In the genomic region with DNA sequence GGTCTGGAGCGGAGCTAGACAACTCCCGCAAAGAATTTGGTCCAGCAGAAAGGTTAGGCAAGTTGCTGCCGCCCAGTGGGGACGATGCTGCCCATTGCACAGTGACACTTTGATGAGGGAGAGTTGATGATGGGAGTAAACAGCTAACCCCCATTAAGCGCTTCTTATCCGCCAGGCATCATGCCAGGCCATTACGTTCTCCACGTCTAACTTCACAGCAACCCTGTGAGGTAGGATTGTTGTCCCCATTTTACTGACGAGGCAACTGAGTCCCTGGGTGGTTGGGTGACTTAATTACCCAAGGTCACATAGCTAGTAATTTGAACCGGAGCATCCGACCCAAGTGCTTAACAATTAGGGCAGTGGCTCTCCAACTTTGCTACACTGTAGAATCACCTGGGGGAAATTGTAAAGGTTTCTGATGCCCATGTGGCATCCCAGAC, we compare ENCODE assay signal across 8 cellular contexts. TPM values are rescaled to one million over a fixed set of nuclear protein-coding genes. Genes with fewer than 3 reads are reported as not detected.
DNase-seq lines count a peak whose midpoint lies in the region; ATAC-seq, FAIRE-seq and TF ChIP-seq lines count a peak whose summit lies in the region.

No MANE protein-coding gene starts in this region.

- no peak for TF ChIP-seq EP300 in GM12878 (IDR thresholded peaks at IDR 0.05; ENCODE audit: borderline replicate concordance in 1 of 2, control insufficient read depth in 1 of 2, low read depth in 2 of 2, low read length in 2 of 2)

- TF ChIP-seq POLR2A in GM12878 (IDR thresholded peaks at IDR 0.05; ENCODE audit: low read depth, low read length), result no peak

- intact Hi-C loops in GM12878 (cut with micrococcal nuclease; ENCODE audit: unreplicated experiment), result loop anchor here (2.0 kb wide), 1 partner anchor 27 kb away; no protein-coding TSS in a partner anchor

- CTCF ChIA-PET in GM12878 (lab: Yijun Ruan, JAX), result interaction anchor here (0.6 to 4.3 kb wide), 14 partner anchors 10 to 278 kb away, joined by 3 to 32 read pairs (median 6); a partner anchor contains a TSS

- RAD21 ChIA-PET in GM12878 (lab: Charles Lee; ENCODE audit: unreplicated experiment), result interaction anchor here (0.7 to 1.7 kb wide), 6 partner anchors 20 to 38 kb away, joined by 3 to 11 read pairs (median 5); a partner anchor contains a TSS

- peak; percentile 8; the same call in 2 of the 3 replicates for ATAC-seq in GM12878
- ATAC-seq in HG02610 (IDR thresholded peaks at IDR 0.05; ENCODE audit: unreplicated experiment), result no peak
- no peak for ATAC-seq in HG02678 (IDR thresholded peaks at IDR 0.05; ENCODE audit: unreplicated experiment)

- POLR2A ChIA-PET in GM12878 (lab: Charles Lee), result interaction anchor here (0.6 to 2.2 kb wide), 5 partner anchors 25 to 1168 kb away, joined by 3 to 9 read pairs (median 5); a partner anchor contains a TSS

- in situ Hi-C loops in KBM-7 (cut with MboI; ENCODE audit: low pct_unique_long_range_greater_than_20kb, low sequenced_read_pairs) (no loop called here), GM12878 (cut with MboI) (no loop called here)

- H3K4me1 ChIP-seq in GM12878 (ENCODE audit: control insufficient read depth, insufficient read depth, low read length) (peaks cover 4% of the 10 kb centered on the region; the same call in 1 of the 2 replicates), liver (ENCODE audit: control insufficient read depth in 4 of 4, insufficient read depth in 4 of 4, low read length in 3 of 4) (peaks cover 8 to 26% (median 12%) of the 10 kb centered on the region in 4 donors)

- peak overlapping the region; percentile 96 for H3K27ac Mint-ChIP-seq in type B pancreatic cell

- peaks cover 41% of the 10 kb centered on the region for H3K79me2 ChIP-seq in GM12878 (ENCODE audit: control insufficient read depth, insufficient read depth, low read length)

- H3K4me3 Mint-ChIP-seq in type B pancreatic cell, result peak overlapping the region; percentile 91

- no peak for FAIRE-seq in GM12878 (lab: Jason Lieb, UNC)

- H3K4me1 Mint-ChIP-seq in type B pancreatic cell (ENCODE audit: unreplicated experiment), result peaks cover 19% of the 10 kb centered on the region

- peak overlapping the region; percentile 94 for H3K4me3 ChIP-seq in GM12878
- H3K4me3 ChIP-seq in liver (ENCODE audit: low read depth in 1 of 3, low read length in 3 of 3), result peak overlapping the region; percentile 80 to 96 (median 89)

- H3K27me3 Mint-ChIP-seq in type B pancreatic cell, result peaks cover 13% of the 10 kb centered on the region

- TF ChIP-seq RAD21 in GM12878 (IDR thresholded peaks at IDR 0.05; ENCODE audit: insufficient read depth, low read depth, low read length) (no peak), liver (IDR thresholded peaks at IDR 0.05) (peak in 1 of 2 donors; percentile 20)

- no peaks in the 10 kb centered on the region for H3K36me3 ChIP-seq in GM12878 (ENCODE audit: control insufficient read depth in 2 of 2, insufficient read depth in 2 of 2, low read length in 1 of 2)
- H3K36me3 ChIP-seq in liver (ENCODE audit: control insufficient read depth in 4 of 4, insufficient read depth in 3 of 4, low read depth in 1 of 4, low read length in 3 of 4), result peaks cover 0 to 1% (median 0%) of the 10 kb centered on the region in 4 donors

- DNase-seq in GM10266 (ENCODE audit: extremely low spot score), result no peak
- DNase-seq in KBM-7, result peak; percentile 29
- DNase-seq in GM12878 (ENCODE audit: low read depth, low spot score), result no peak
- no peak for DNase-seq in type B pancreatic cell (ENCODE audit: extremely low spot score, unreplicated experiment)
- DNase-seq in stimulated activated CD4-positive, alpha-beta T cell treated with anti-CD3 and anti-CD28 coated beads, Interleukin-4, amount 100 ng/mL, for 4 hours, result no peak

- H3K27me3 ChIP-seq in GM12878 (replicated peaks in 1 of 2; ENCODE audit: control insufficient read depth in 2 of 2, insufficient read depth in 2 of 2, low read length in 1 of 2) (no peaks in the 10 kb centered on the region), liver (ENCODE audit: control insufficient read depth in 4 of 4, insufficient read depth in 4 of 4, low read length in 3 of 4) (no peaks in the 10 kb centered on the region)

- SMC1A ChIA-PET in GM12878 (lab: Charles Lee; ENCODE audit: uncharacterized antibody, unreplicated experiment), result interaction anchor here (1.4 to 2.1 kb wide), 6 partner anchors 9 to 39 kb away, joined by 3 to 11 read pairs (median 6); a partner anchor contains a TSS

- peak overlapping the region; percentile 97 for H3K4me2 ChIP-seq in GM12878 (ENCODE audit: control insufficient read depth, insufficient read depth)

- H2AFZ ChIP-seq in GM12878 (ENCODE audit: control insufficient read depth, low read depth, low read length), result peak overlapping the region; percentile 88; the same call in 1 of the 2 replicates

- peaks cover 8% of the 10 kb centered on the region for H3K36me3 Mint-ChIP-seq in type B pancreatic cell

- TF ChIP-seq CTCF in GM10266 (IDR thresholded peaks at IDR 0.05; ENCODE audit: control insufficient read depth, insufficient read depth, low read depth, missing control alignments), result peak; percentile 19
- TF ChIP-seq CTCF in GM12878 (IDR thresholded peaks at IDR 0.05 in 2 of 3, conservative IDR thresholded peaks at IDR 0.05 in 1 of 3; ENCODE audit: control insufficient read depth in 2 of 3, extremely low read depth in 1 of 3, insufficient read depth in 1 of 3, low read depth in 3 of 3, low read length in 3 of 3), result peak in 1 of 3 experiments; percentile 1; a peak in 2 of 6 replicates
- TF ChIP-seq CTCF in liver (IDR thresholded peaks at IDR 0.05; ENCODE audit: low read depth, low read length, missing input control), result no peak
- no peak for TF ChIP-seq CTCF in type B pancreatic cell (conservative IDR thresholded peaks at IDR 0.05)

- 1% methylated on average over 11 of the region's 11 CpGs for WGBS in GM12878 (ENCODE audit: insufficient coverage, insufficient replicate concordance, low lambda C conversion rate, missing lambda C conversion rate)
- 12% methylated on average over 11 of the region's 11 CpGs for WGBS in liver

- H3K9ac ChIP-seq in GM12878 (ENCODE audit: control insufficient read depth, insufficient read depth, low read length), result peak overlapping the region; percentile 78
- H3K9ac ChIP-seq in liver (ENCODE audit: low read depth in 1 of 2, low read length in 2 of 2), result peak overlapping the region; percentile 40 to 91

- no peaks in the 10 kb centered on the region for H3K9me3 Mint-ChIP-seq in type B pancreatic cell

- H3K27ac ChIP-seq in GM12878 (ENCODE audit: control insufficient read depth, insufficient read depth), result peak overlapping the region; percentile 73
- H3K27ac ChIP-seq in liver (ENCODE audit: low read depth in 1 of 2, low read length in 2 of 2), result peak overlapping the region in 1 of 2 donors; percentile 82

- H3K9me3 ChIP-seq in GM12878 (replicated peaks; ENCODE audit: control insufficient read depth, insufficient read depth, low read length) (no peaks in the 10 kb centered on the region), liver (ENCODE audit: control insufficient read depth in 4 of 4, low read length in 3 of 4) (no peaks in the 10 kb centered on the region)

- H4K20me1 ChIP-seq in GM12878 (ENCODE audit: control insufficient read depth, insufficient read depth), result no peaks in the 10 kb centered on the region

- BruUV-seq in GM12878 (replicated peaks; lab: Mats Ljungman, UMichigan), result TSS peak; percentile 51

TF ChIP-seq in GM12878, 131 proteins besides CTCF, POLR2A, EP300 and RAD21 (continues in another document):
- TF ChIP-seq MYB (IDR thresholded peaks at IDR 0.05; ENCODE audit: borderline replicate concordance, low read depth, low read length), result no peak

TF ChIP-seq in liver, 16 proteins besides CTCF, POLR2A, EP300 and RAD21 (continues in another document):
- TF ChIP-seq RXRA (IDR thresholded peaks at IDR 0.05) (no peak), GABPA (IDR thresholded peaks at IDR 0.05 in 1 of 2, conservative IDR thresholded peaks at IDR 0.05 in 1 of 2) (no peak)

RNA-seq across cellular contexts. Expression of a gene that starts 0.7 kb away (rescaled TPM):
- total RNA-seq in GM12878 (2013; cell fraction: nucleolus; rRNA removed), result 99.4 and 101 TPM in 2 replicates
- total RNA-seq in GM12878 (2014; rRNA removed) (17.9 and 20.8 TPM in 2 replicates), GM12878 (2014; rRNA removed; fragmentation: Illumina TruSeq; extraction: Trizol) (17.3 and 17.6 TPM in 2 replicates), GM12878 (2021) (19.6 and 21.4 TPM in 2 replicates), liver (10 to 100 TPM; 14.4 to 19.7 TPM), type B pancreatic cell (ENCODE audit: low replicate concordance) (38.2 and 39.6 TPM in 2 replicates)
- polyA plus RNA-seq in GM12878 (2011; ENCODE audit: low read depth), result 7.9 TPM
- polyA plus RNA-seq in GM12878 (2011; rRNA removed) (18.1 and 19.4 TPM in 2 replicates), GM12878 (2014; fragmentation: Illumina TruSeq; extraction: Trizol) (23.2 and 30.7 TPM in 2 replicates), GM12878 (2014; fragmentation: Nextera tagmentation; extraction: Ambion mirVana) (1 to 10 TPM; 3.7 to 4.2 TPM), GM12878 (2014; rRNA removed) (13.6 and 14.9 TPM in 2 replicates), GM12878 (2016; fragmentation: Nextera tagmentation; extraction: Ambion mirVana) (10 to 100 TPM; 11.5 to 11.7 TPM), liver (1 to 10 TPM; 4.3 to 4.5 TPM)
- polyA plus RNA-seq in GM12878 (2011; cell fraction: cytosol; rRNA removed), result 7.3 and 10.0 TPM in 2 replicates
- polyA plus RNA-seq in GM12878 (2011; cell fraction: nucleus; rRNA removed), result 38.5 and 40.8 TPM in 2 replicates
- 10.6 and 11.1 TPM in 2 replicates for polyA plus RNA-seq in GM12878 (2012)
- 32.5 and 34.1 TPM in 2 replicates for polyA minus RNA-seq in GM12878 (2011; rRNA and poly(A)+ RNA removed)
- polyA minus RNA-seq in GM12878 (2011; cell fraction: cytosol; rRNA and poly(A)+ RNA removed), result 8.6 and 12.2 TPM in 2 replicates
- 34.8 and 45.2 TPM in 2 replicates for polyA minus RNA-seq in GM12878 (2011; cell fraction: nucleus; rRNA and poly(A)+ RNA removed)

RNA-seq across cellular contexts. Expression of a gene that starts 38.2 kb away (rescaled TPM):
- 90.9 and 103 TPM in 2 replicates for total RNA-seq in GM12878 (2013; cell fraction: nucleolus; rRNA removed)
- total RNA-seq in GM12878 (2014; rRNA removed) (22.9 and 24.4 TPM in 2 replicates), GM12878 (2014; rRNA removed; fragmentation: Illumina TruSeq; extraction: Trizol) (22.9 and 23.9 TPM in 2 replicates), GM12878 (2021) (50.3 and 63.0 TPM in 2 replicates), liver (1 to 10 TPM; 6.3 to 9.2 TPM), type B pancreatic cell (ENCODE audit: low replicate concordance) (37.2 and 57.0 TPM in 2 replicates)
- polyA plus RNA-seq in GM12878 (2011; ENCODE audit: low read depth), result 40.8 TPM
- polyA plus RNA-seq in GM12878 (2011; rRNA removed) (23.5 and 33.9 TPM in 2 replicates), GM12878 (2014; fragmentation: Illumina TruSeq; extraction: Trizol) (15.3 and 20.8 TPM in 2 replicates), GM12878 (2014; fragmentation: Nextera tagmentation; extraction: Ambion mirVana) (10 to 100 TPM; 25.6 to 33.9 TPM), GM12878 (2014; rRNA removed) (62.2 and 69.4 TPM in 2 replicates), GM12878 (2016; fragmentation: Nextera tagmentation; extraction: Ambion mirVana) (10 to 100 TPM; 45.8 to 47.3 TPM), liver (10 to 100 TPM; 18.9 to 24.6 TPM)
- 35.0 and 37.2 TPM in 2 replicates for polyA plus RNA-seq in GM12878 (2011; cell fraction: cytosol; rRNA removed)
- 118 and 158 TPM in 2 replicates for polyA plus RNA-seq in GM12878 (2011; cell fraction: nucleus; rRNA removed)
- 34.9 and 66.5 TPM in 2 replicates for polyA plus RNA-seq in GM12878 (2012)
- polyA minus RNA-seq in GM12878 (2011; rRNA and poly(A)+ RNA removed), result 47.5 and 62.1 TPM in 2 replicates
- 25.0 and 26.2 TPM in 2 replicates for polyA minus RNA-seq in GM12878 (2011; cell fraction: cytosol; rRNA and poly(A)+ RNA removed)
- 43.6 and 75.0 TPM in 2 replicates for polyA minus RNA-seq in GM12878 (2011; cell fraction: nucleus; rRNA and poly(A)+ RNA removed)
